In the genomic region with DNA sequence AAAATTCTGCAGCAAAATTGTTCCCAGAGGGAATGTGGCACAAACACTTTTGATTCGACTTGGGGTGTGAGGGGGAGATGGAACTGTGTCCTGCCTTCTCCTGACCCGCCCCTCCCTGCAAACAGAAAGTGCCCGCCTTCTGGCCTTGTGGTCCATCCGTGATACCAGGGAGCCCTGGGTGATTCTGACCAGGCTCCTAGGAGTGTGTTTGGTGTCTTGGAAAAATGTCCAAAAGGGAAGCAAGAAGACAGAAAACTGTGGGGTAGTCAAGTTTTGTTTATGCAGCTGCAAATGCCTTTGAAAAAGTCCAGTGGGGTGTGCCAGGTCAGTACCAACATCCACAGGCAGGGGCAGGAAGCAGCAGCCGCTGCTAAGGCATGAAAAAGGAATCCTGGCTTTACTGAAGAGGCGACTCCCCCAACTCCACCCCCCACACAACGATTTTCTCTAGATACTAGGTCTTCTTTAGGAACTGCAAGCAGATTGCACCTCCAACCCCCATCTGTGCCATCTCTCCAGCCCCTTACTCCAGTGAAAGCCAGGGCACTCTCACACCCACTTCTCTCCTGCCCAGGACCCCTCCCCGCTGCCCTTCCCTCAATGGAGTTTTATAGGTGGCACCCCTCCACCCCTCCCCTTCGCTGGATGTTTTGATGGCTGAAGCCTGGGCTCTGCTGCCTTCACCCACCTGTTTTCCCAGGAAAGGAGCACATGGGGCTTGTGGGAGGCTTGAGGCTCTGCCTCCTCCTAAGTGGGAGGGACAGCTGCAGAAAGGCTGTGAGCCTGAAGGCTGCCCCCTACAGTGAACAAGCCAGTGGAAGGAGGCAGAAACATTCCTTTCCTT, we compare ENCODE assay signal across 8 cellular contexts.
DNase-seq lines count a peak whose midpoint lies in the region; ATAC-seq and TF ChIP-seq lines count a peak whose summit lies in the region.

No MANE protein-coding gene starts in this region.

- intact Hi-C loops in PC-3 (cut with micrococcal nuclease): no loop called here

- POLR2A ChIA-PET in PC-3 (lab: Charles Lee; ENCODE audit: unreplicated experiment): no interaction called here
- POLR2A ChIA-PET in activated CD4-positive, alpha-beta memory T cell treated with anti-CD3 and anti-CD28 coated beads, Interleukin-2, amount 10 ng/mL, durations not matched to agents 7 days and 5 days (lab: Charles Lee): no interaction called here

- H4K20me1 ChIP-seq in PC-3 (ENCODE audit: low read length) (no peaks in the 10 kb centered on the region), fibroblast of lung (ENCODE audit: control insufficient read depth, extremely low read depth, insufficient read depth, low read length) (no peaks in the 10 kb centered on the region)

- no peaks in the 10 kb centered on the region for H3K79me2 ChIP-seq in PC-3 (ENCODE audit: low read length)
- H3K79me2 ChIP-seq in fibroblast of lung (ENCODE audit: control insufficient read depth, insufficient read depth, low read length): no peaks in the 10 kb centered on the region

- H2AFZ ChIP-seq in PC-3 (ENCODE audit: low read length) (no peak overlapping the region), fibroblast of lung (ENCODE audit: low read length) (no peak overlapping the region)

- peaks cover 12% of the 10 kb centered on the region for H3K4me1 Mint-ChIP-seq in activated CD4-positive, alpha-beta memory T cell treated with anti-CD3 and anti-CD28 coated beads, Interleukin-2, amount 10 ng/mL, durations not matched to agents 7 days and 5 days

- no peaks in the 10 kb centered on the region for H3K9me3 ChIP-seq in PC-3 (ENCODE audit: low read length)
- H3K9me3 ChIP-seq in fibroblast of lung (ENCODE audit: control insufficient read depth, insufficient read depth, low read depth, low read length): no peaks in the 10 kb centered on the region

- CTCF ChIA-PET in PC-3 (lab: Charles Lee): no interaction called here
- CTCF ChIA-PET in activated CD4-positive, alpha-beta memory T cell treated with anti-CD3 and anti-CD28 coated beads, Interleukin-2, amount 10 ng/mL, durations not matched to agents 7 days and 5 days (lab: Charles Lee): interaction anchor here (1.5 kb wide), 1 partner anchor 131 kb away, joined by 5 read pairs; a partner anchor contains a TSS

- DNase-seq in GM12865 (ENCODE audit: low read depth) (no peak), PC-3 (peak; percentile 12), fibroblast of lung (ENCODE audit: low read depth in 2 of 2) (peak; percentile 45 to 54), skeletal muscle cell (ENCODE audit: low read depth) (peak; percentile 44), NCI-H2107 (lab: John Stamatoyannopoulos, UW) (no peak)
- no peak for DNase-seq in activated CD4-positive, alpha-beta memory T cell treated with anti-CD3 and anti-CD28 coated beads, Interleukin-2, amount 10 ng/mL, durations not matched to agents 7 days and 5 days
- no peak for DNase-seq in activated CD4-positive, alpha-beta T cell treated with anti-CD3 and anti-CD28 coated beads for 1 hour

- H3K9me2 ChIP-seq in PC-3 (replicated peaks; ENCODE audit: low read length): no peaks in the 10 kb centered on the region

- H3K4me2 ChIP-seq in PC-3 (ENCODE audit: low read length): no peak overlapping the region
- no peak overlapping the region for H3K4me2 ChIP-seq in fibroblast of lung (ENCODE audit: extremely low read depth, insufficient read depth, low read length)

- ATAC-seq in PC-3: no peak
- no peak for ATAC-seq in GM18873 (IDR thresholded peaks at IDR 0.05; ENCODE audit: low FRiP score, unreplicated experiment)

- H3K4me3 Mint-ChIP-seq in activated CD4-positive, alpha-beta memory T cell treated with anti-CD3 and anti-CD28 coated beads, Interleukin-2, amount 10 ng/mL, durations not matched to agents 7 days and 5 days: no peak overlapping the region

- H3K4me1 ChIP-seq in PC-3 (ENCODE audit: insufficient read depth, low read length) (no peaks in the 10 kb centered on the region), fibroblast of lung (ENCODE audit: control insufficient read depth, extremely low read depth, insufficient read depth, low read length) (peaks cover 4% of the 10 kb centered on the region)

- H3K27ac Mint-ChIP-seq in activated CD4-positive, alpha-beta memory T cell treated with anti-CD3 and anti-CD28 coated beads, Interleukin-2, amount 10 ng/mL, durations not matched to agents 7 days and 5 days: no peak overlapping the region

- TF ChIP-seq CTCF in GM12865 (IDR thresholded peaks at IDR 0.05; ENCODE audit: insufficient read depth, low read depth, low read length, missing control alignments) (peak; percentile 14), PC-3 (conservative IDR thresholded peaks at IDR 0.05; ENCODE audit: low read depth, low read length) (no peak), fibroblast of lung (conservative IDR thresholded peaks at IDR 0.05 in 1 of 2, IDR thresholded peaks at IDR 0.05 in 1 of 2; ENCODE audit: low read depth in 1 of 2, low read length in 2 of 2) (peak; percentile 58 to 62)

- H3K27me3 ChIP-seq in PC-3 (ENCODE audit: low read length) (no peaks in the 10 kb centered on the region), fibroblast of lung (ENCODE audit: control insufficient read depth, insufficient read depth, low read length) (peaks cover 2% of the 10 kb centered on the region)

- no peaks in the 10 kb centered on the region for H3F3A ChIP-seq in PC-3 (ENCODE audit: low read length, unreplicated experiment)

- H3K36me3 ChIP-seq in PC-3 (ENCODE audit: low read depth, low read length) (no peaks in the 10 kb centered on the region), fibroblast of lung (ENCODE audit: control insufficient read depth, insufficient read depth, low read length) (no peaks in the 10 kb centered on the region)

- H3K9me3 Mint-ChIP-seq in activated CD4-positive, alpha-beta memory T cell treated with anti-CD3 and anti-CD28 coated beads, Interleukin-2, amount 10 ng/mL, durations not matched to agents 7 days and 5 days: no peaks in the 10 kb centered on the region

- no peaks in the 10 kb centered on the region for H3K36me3 Mint-ChIP-seq in activated CD4-positive, alpha-beta memory T cell treated with anti-CD3 and anti-CD28 coated beads, Interleukin-2, amount 10 ng/mL, durations not matched to agents 7 days and 5 days (ENCODE audit: low read depth)

- no peak overlapping the region for H3K9ac ChIP-seq in PC-3 (ENCODE audit: low read length)
- no peak overlapping the region for H3K9ac ChIP-seq in fibroblast of lung (ENCODE audit: insufficient read depth, low read length)

- no TSS peak for BruUV-seq in PC-3 (replicated peaks; lab: Mats Ljungman, UMichigan)

- H3K4me3 ChIP-seq in GM12865 (ENCODE audit: low read depth, low read length) (no peak overlapping the region), PC-3 (ENCODE audit: low read length) (no peak overlapping the region), fibroblast of lung (replicated peaks in 1 of 4; ENCODE audit: control extremely low read depth in 1 of 4, insufficient read depth in 1 of 4, low read depth in 3 of 4, low read length in 4 of 4) (no peak overlapping the region), skeletal muscle cell (ENCODE audit: low read depth, low read length) (no peak overlapping the region)

- H3K27me3 Mint-ChIP-seq in activated CD4-positive, alpha-beta memory T cell treated with anti-CD3 and anti-CD28 coated beads, Interleukin-2, amount 10 ng/mL, durations not matched to agents 7 days and 5 days: peaks cover 6% of the 10 kb centered on the region

- H3K27ac ChIP-seq in PC-3 (ENCODE audit: low read length) (no peak overlapping the region), fibroblast of lung (ENCODE audit: insufficient read depth, low read length) (no peak overlapping the region)

Comparison
In these comparisons a context has a peak if more than half of its experiments do, and no peak if none do; other contexts are left out.
1. DNase-seq: peak in PC-3 (single experiment), fibroblast of lung (2 of 2) and skeletal muscle cell (single experiment); none in GM12865 (single experiment), activated CD4-positive, alpha-beta memory T cell treated with anti-CD3 and anti-CD28 coated beads, Interleukin-2, amount 10 ng/mL, durations not matched to agents 7 days and 5 days (single experiment), NCI-H2107 (single experiment) and activated CD4-positive, alpha-beta T cell treated with anti-CD3 and anti-CD28 coated beads for 1 hour (single experiment).